ENCODE assay signal across 9 cellular contexts in genomic region chr14:101960225-101960624, GRCh38. TPM values are rescaled to one million over a fixed set of nuclear protein-coding genes. Genes with fewer than 3 reads are reported as not detected.
DNase-seq lines count a peak whose midpoint lies in the region; ATAC-seq and TF ChIP-seq lines count a peak whose summit lies in the region.
"Had no signal": no experiment of that assay in that cellular context is flagged by ENCODE, and none has a peak within 500 bp of the region (broad histone marks: within the 10 kb centered on the region; RNA-seq: fewer than 3 reads in every experiment).

No MANE protein-coding gene starts in this region.

- H3K36me3 Mint-ChIP-seq in activated T-helper 2 cell treated with anti-CD3 and anti-CD28 coated beads, Interferon-gamma antibody, Interleukin-2, Interleukin-4, amounts not matched to agents 10 μg/mL and 5 μg/mL and 100 μg/mL, durations not matched to agents 14 hours and 24 hours and 36 hours (ENCODE audit: low read depth): no peaks in the 10 kb centered on the region

- POLR2A ChIA-PET in HCT116 (lab: Charles Lee): no interaction called here

- H3K27ac ChIP-seq in HCT116 (ENCODE audit: low read depth, low read length): no peak overlapping the region
- H3K27ac ChIP-seq: skin epidermis had no signal

- H3K4me1 Mint-ChIP-seq in activated T-helper 2 cell treated with anti-CD3 and anti-CD28 coated beads, Interferon-gamma antibody, Interleukin-2, Interleukin-4, amounts not matched to agents 10 μg/mL and 5 μg/mL and 100 μg/mL, durations not matched to agents 14 hours and 24 hours and 36 hours (ENCODE audit: low read depth): peaks cover 17% of the 10 kb centered on the region

- DNase-seq in BE2C: peak; percentile 58
- no peak for DNase-seq in HCT116 (ENCODE audit: low read depth, low spot score)
- peak; percentile 33 for DNase-seq in iPS-NIHi11 (ENCODE audit: low spot score)
- no peak for DNase-seq in activated T-helper 2 cell treated with anti-CD3 and anti-CD28 coated beads, Interferon-gamma antibody, Interleukin-2, Interleukin-4, amounts not matched to agents 10 μg/mL and 5 μg/mL and 100 μg/mL, durations not matched to agents 14 hours and 24 hours and 36 hours (ENCODE audit: low spot score)

- H3K27me3 Mint-ChIP-seq in activated T-helper 2 cell treated with anti-CD3 and anti-CD28 coated beads, Interferon-gamma antibody, Interleukin-2, Interleukin-4, amounts not matched to agents 10 μg/mL and 5 μg/mL and 100 μg/mL, durations not matched to agents 14 hours and 24 hours and 36 hours (ENCODE audit: low read depth): no peaks in the 10 kb centered on the region

- H3K4me1 ChIP-seq in BE2C: peaks cover 26% of the 10 kb centered on the region
- peaks cover 17 to 36% of the 10 kb centered on the region in 2 experiments; a peak in 3 of 4 replicates for H3K4me1 ChIP-seq in HCT116 (ENCODE audit: control insufficient read depth in 1 of 2, insufficient read depth in 2 of 2, low read length in 2 of 2)

- H3K9me3 ChIP-seq in BE2C: no peaks in the 10 kb centered on the region
- H3K9me3 ChIP-seq in HCT116 (ENCODE audit: control insufficient read depth in 1 of 2, insufficient read depth in 1 of 2, low read depth in 1 of 2, low read length in 2 of 2): no peaks in the 10 kb centered on the region

- intact Hi-C loops in HCT116 (cut with micrococcal nuclease): loop anchor here (2.0 to 5.0 kb wide), 5 partner anchors 87 to 355 kb away; partner anchors contain the start of gene WDR20
- intact Hi-C loops in activated T-helper 2 cell treated with anti-CD3 and anti-CD28 coated beads, Interferon-gamma antibody, Interleukin-2, Interleukin-4, amounts not matched to agents 10 μg/mL and 5 μg/mL and 100 μg/mL, durations not matched to agents 14 hours and 24 hours and 36 hours (cut with micrococcal nuclease): loop anchor here (5.0 kb wide), 3 partner anchors 177 to 552 kb away; partner anchors contain the start of gene WDR20

- RAD21 ChIA-PET in HCT116 (lab: Charles Lee; ENCODE audit: low non-redundant PET in 1 of 2, low total read pairs in 2 of 2, uncharacterized antibody in 2 of 2, unreplicated experiment in 2 of 2): no interaction called here

- ATAC-seq in HCT116 (no peak), GM21529 (IDR thresholded peaks at IDR 0.05; ENCODE audit: unreplicated experiment) (no peak), HG03039 (IDR thresholded peaks at IDR 0.05; ENCODE audit: unreplicated experiment) (no peak), GM21447 (IDR thresholded peaks at IDR 0.05; ENCODE audit: unreplicated experiment) (no peak)

- TF ChIP-seq RAD21 in HCT116 (IDR thresholded peaks at IDR 0.05; ENCODE audit: low read depth): peak; percentile 23; the same call in 1 of the 2 replicates

- H2AFZ ChIP-seq in HCT116 (ENCODE audit: low read depth, low read length, poor library complexity, severe bottlenecking): peak overlapping the region; percentile 85

- no peak overlapping the region for H3K27ac Mint-ChIP-seq in activated T-helper 2 cell treated with anti-CD3 and anti-CD28 coated beads, Interferon-gamma antibody, Interleukin-2, Interleukin-4, amounts not matched to agents 10 μg/mL and 5 μg/mL and 100 μg/mL, durations not matched to agents 14 hours and 24 hours and 36 hours

- H3K36me3 ChIP-seq in BE2C: no peaks in the 10 kb centered on the region; the same call in 1 of the 2 replicates
- H3K36me3 ChIP-seq in HCT116 (ENCODE audit: control insufficient read depth in 1 of 2, insufficient read depth in 2 of 2, low read length in 2 of 2): no peaks in the 10 kb centered on the region

- no peak overlapping the region for H3K9ac ChIP-seq in HCT116 (ENCODE audit: low read length)

- H3K27me3 ChIP-seq in BE2C (no peaks in the 10 kb centered on the region), HCT116 (ENCODE audit: insufficient read depth, low read length) (no peaks in the 10 kb centered on the region)

- H4K20me1 ChIP-seq in HCT116 (ENCODE audit: insufficient read depth): no peaks in the 10 kb centered on the region

- H3K9me2 ChIP-seq in HCT116 (ENCODE audit: insufficient read depth): no peaks in the 10 kb centered on the region

- no peak overlapping the region for H3K4me3 ChIP-seq in BE2C (ENCODE audit: low read depth, low read length)
- H3K4me3 ChIP-seq in HCT116 (replicated peaks in 1 of 2; ENCODE audit: low read depth in 1 of 2, low read length in 2 of 2): no peak overlapping the region
- no peak overlapping the region for H3K4me3 ChIP-seq in WI38 (ENCODE audit: low read depth, low read length)
- H3K4me3 ChIP-seq: skin epidermis had no signal

- no peak overlapping the region for H3K4me3 Mint-ChIP-seq in activated T-helper 2 cell treated with anti-CD3 and anti-CD28 coated beads, Interferon-gamma antibody, Interleukin-2, Interleukin-4, amounts not matched to agents 10 μg/mL and 5 μg/mL and 100 μg/mL, durations not matched to agents 14 hours and 24 hours and 36 hours (ENCODE audit: low read depth)

- peak overlapping the region; percentile 25; the same call in 1 of the 2 replicates for H3K4me2 ChIP-seq in HCT116 (ENCODE audit: low read length)

- no peak for TF ChIP-seq POLR2A in HCT116 (IDR thresholded peaks at IDR 0.05; ENCODE audit: borderline replicate concordance, extremely low read depth, insufficient read depth, insufficient read length)

- CTCF ChIA-PET in HCT116 (lab: Charles Lee): interaction anchor here (1.4 kb wide), 2 partner anchors 13 to 189 kb away, joined by 4 to 5 read pairs; no protein-coding TSS in a partner anchor

- H3K9me3 Mint-ChIP-seq in activated T-helper 2 cell treated with anti-CD3 and anti-CD28 coated beads, Interferon-gamma antibody, Interleukin-2, Interleukin-4, amounts not matched to agents 10 μg/mL and 5 μg/mL and 100 μg/mL, durations not matched to agents 14 hours and 24 hours and 36 hours: no peaks in the 10 kb centered on the region

- TF ChIP-seq CTCF in BE2C (IDR thresholded peaks at IDR 0.05; ENCODE audit: low read depth, low read length) (peak; percentile 51), HCT116 (IDR thresholded peaks at IDR 0.05 in 2 of 3, conservative IDR thresholded peaks at IDR 0.05 in 1 of 3; ENCODE audit: borderline replicate concordance in 1 of 3, insufficient read depth in 1 of 3, low read depth in 2 of 3, low read length in 2 of 3) (peak; percentile 52 to 54 (median 52)), WI38 (IDR thresholded peaks at IDR 0.05; ENCODE audit: low read depth, low read length) (peak; percentile 39)

- peaks cover 8% of the 10 kb centered on the region for H3K79me2 ChIP-seq in HCT116 (ENCODE audit: insufficient read depth, low read length)

- BruUV-seq in HCT116 (replicated peaks; lab: Mats Ljungman, UMichigan): no TSS peak

TF ChIP-seq in HCT116, 20 proteins besides CTCF, POLR2A, EP300 and RAD21:
- TF ChIP-seq ZNF274 (IDR thresholded peaks at IDR 0.05; ENCODE audit: low read depth, low read length): no peak
- TF ChIP-seq JUND (IDR thresholded peaks at IDR 0.05): no peak
- no peak for TF ChIP-seq SRF (IDR thresholded peaks at IDR 0.05; ENCODE audit: low read depth)
- TF ChIP-seq CEBPB (IDR thresholded peaks at IDR 0.05; ENCODE audit: low read depth): no peak
- no peak for TF ChIP-seq MAX (IDR thresholded peaks at IDR 0.05)
- TF ChIP-seq ELF1 (IDR thresholded peaks at IDR 0.05; ENCODE audit: borderline replicate concordance, low read depth): no peak
- TF ChIP-seq SIN3A (IDR thresholded peaks at IDR 0.05; ENCODE audit: low read depth): no peak
- TF ChIP-seq CBX3 (IDR thresholded peaks at IDR 0.05; ENCODE audit: low read depth): no peak
- TF ChIP-seq EGR1 (IDR thresholded peaks at IDR 0.05; ENCODE audit: low read depth): no peak
- TF ChIP-seq ATF3 (IDR thresholded peaks at IDR 0.05): no peak

RNA-seq across cellular contexts. Expression of gene DYNC1H1, which starts 4.1 kb away (rescaled TPM):
- 459 TPM for polyA plus RNA-seq in BE2C (2012; ENCODE audit: insufficient read depth, insufficient read length, low read depth)
- 361 TPM for total RNA-seq in HCT116 (2021; ENCODE audit: unreplicated experiment)
- 307 and 340 TPM in 2 replicates for polyA plus RNA-seq in HCT116 (2012)
- 286 and 287 TPM in 2 replicates for total RNA-seq in activated T-helper 2 cell treated with anti-CD3 and anti-CD28 coated beads, Interferon-gamma antibody, Interleukin-2, Interleukin-4, amounts not matched to agents 10 μg/mL and 5 μg/mL and 100 μg/mL, durations not matched to agents 14 hours and 24 hours and 36 hours

Comparison
In these comparisons a context has a peak if more than half of its experiments do, and no peak if none do; other contexts are left out.
1. DNase-seq: peak in BE2C (single experiment) and iPS-NIHi11 (single experiment); none in HCT116 (single experiment) and activated T-helper 2 cell treated with anti-CD3 and anti-CD28 coated beads, Interferon-gamma antibody, Interleukin-2, Interleukin-4, amounts not matched to agents 10 μg/mL and 5 μg/mL and 100 μg/mL, durations not matched to agents 14 hours and 24 hours and 36 hours (single experiment).
2. Peak in every context shown above with its lines, with median percentiles within 50 percentile points of each other: CTCF ChIP-seq.